Comparison of ENCODE assay signal across 1 cellular context in the genomic region with DNA sequence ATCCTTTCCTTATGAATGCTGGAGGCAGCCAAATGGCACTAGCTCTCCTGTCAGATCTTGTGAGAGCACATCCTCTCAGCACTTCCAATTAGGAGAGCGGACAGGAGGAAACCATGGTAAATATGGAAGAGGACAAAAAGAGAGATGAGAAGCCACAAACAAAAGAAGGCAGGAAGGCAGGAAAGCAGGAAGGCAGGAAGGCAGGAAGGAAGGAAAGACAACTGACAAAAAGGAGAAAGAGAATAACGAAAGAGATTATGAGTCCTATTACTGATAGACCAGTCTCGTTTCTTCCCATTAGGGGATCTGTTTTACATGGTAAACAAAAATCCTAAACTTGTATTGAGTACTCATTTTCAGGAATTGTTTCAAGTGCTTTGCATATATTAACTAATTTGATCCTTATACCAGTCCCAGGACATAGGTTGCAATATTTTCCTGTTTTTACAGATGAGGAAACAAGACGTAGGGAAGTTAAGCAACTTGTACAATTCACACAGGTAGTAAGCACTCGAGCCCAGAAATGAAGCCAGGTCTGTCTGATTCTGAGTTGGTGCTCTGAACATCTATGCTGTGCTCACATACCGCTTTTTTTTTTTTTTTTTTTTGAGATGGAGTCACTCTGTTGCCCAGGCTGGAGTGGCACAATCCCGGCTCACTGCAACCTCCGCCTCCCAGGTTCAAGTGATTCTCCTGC.
TF ChIP-seq lines count a peak whose summit lies in the region.

No MANE protein-coding gene starts in this region.

TF ChIP-seq in K562, 482 proteins besides CTCF, POLR2A, EP300 and RAD21 (continued from another document):
- TF ChIP-seq, protein P1, sequence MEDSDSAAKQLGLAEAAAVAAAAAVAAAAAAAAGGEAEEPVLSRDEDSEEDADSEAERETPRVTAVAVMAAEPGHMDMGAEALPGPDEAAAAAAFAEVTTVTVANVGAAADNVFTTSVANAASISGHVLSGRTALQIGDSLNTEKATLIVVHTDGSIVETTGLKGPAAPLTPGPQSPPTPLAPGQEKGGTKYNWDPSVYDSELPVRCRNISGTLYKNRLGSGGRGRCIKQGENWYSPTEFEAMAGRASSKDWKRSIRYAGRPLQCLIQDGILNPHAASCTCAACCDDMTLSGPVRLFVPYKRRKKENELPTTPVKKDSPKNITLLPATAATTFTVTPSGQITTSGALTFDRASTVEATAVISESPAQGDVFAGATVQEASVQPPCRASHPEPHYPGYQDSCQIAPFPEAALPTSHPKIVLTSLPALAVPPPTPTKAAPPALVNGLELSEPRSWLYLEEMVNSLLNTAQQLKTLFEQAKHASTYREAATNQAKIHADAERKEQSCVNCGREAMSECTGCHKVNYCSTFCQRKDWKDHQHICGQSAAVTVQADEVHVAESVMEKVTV (CRISPR knock-in tag; IDR thresholded peaks at IDR 0.05): no peak
- TF ChIP-seq NONO (IDR thresholded peaks at IDR 0.05; ENCODE audit: low read depth in 2 of 2, low read length in 1 of 2) (no peak), ZBTB17 (CRISPR knock-in tag; IDR thresholded peaks at IDR 0.05) (no peak), C11orf30 (IDR thresholded peaks at IDR 0.05; ENCODE audit: low read depth) (no peak), SMARCA5 (IDR thresholded peaks at IDR 0.05) (no peak), MAZ (CRISPR knock-in tag; conservative IDR thresholded peaks at IDR 0.05 in 1 of 2, IDR thresholded peaks at IDR 0.05 in 1 of 2) (no peak)
- TF ChIP-seq, protein P2, sequence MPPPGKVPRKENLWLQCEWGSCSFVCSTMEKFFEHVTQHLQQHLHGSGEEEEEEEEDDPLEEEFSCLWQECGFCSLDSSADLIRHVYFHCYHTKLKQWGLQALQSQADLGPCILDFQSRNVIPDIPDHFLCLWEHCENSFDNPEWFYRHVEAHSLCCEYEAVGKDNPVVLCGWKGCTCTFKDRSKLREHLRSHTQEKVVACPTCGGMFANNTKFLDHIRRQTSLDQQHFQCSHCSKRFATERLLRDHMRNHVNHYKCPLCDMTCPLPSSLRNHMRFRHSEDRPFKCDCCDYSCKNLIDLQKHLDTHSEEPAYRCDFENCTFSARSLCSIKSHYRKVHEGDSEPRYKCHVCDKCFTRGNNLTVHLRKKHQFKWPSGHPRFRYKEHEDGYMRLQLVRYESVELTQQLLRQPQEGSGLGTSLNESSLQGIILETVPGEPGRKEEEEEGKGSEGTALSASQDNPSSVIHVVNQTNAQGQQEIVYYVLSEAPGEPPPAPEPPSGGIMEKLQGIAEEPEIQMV (tag; conservative IDR thresholded peaks at IDR 0.05; ENCODE audit: low read depth): no peak
